8 cellular contexts compared by ENCODE assay signal in the genomic region with DNA sequence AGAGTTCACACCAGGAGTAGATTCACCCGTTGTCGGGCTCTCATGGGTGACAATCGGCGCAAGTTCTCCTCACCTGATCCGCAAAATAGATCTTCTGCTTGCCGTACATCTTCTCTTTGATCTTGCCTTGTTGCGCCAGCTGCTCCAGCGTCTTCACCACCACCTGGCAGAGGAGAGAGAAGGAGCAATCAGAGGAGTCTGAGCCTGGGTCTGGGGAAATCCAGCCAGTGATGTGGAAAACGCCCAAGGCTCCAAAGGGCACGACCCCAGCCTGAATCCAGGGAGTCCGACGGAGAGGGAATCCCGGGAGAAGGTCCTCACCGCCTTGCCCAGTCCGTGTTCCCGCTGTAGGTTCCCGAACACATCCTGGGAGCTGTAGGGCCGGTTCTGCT. TPM values are rescaled to one million over a fixed set of nuclear protein-coding genes. Genes with fewer than 3 reads are reported as not detected.
DNase-seq lines count a peak whose midpoint lies in the region; ATAC-seq and TF ChIP-seq lines count a peak whose summit lies in the region.

No MANE protein-coding gene starts in this region.

- H3K4me3 Mint-ChIP-seq in mesothelial cell of epicardium, result peak overlapping the region; percentile 98

- H3K4me1 Mint-ChIP-seq in mesothelial cell of epicardium, result peaks cover 26% of the 10 kb centered on the region

- peaks cover 13% of the 10 kb centered on the region for H3K36me3 Mint-ChIP-seq in mesothelial cell of epicardium

- H3K27me3 ChIP-seq in BE2C (no peaks in the 10 kb centered on the region), HL-60 (ENCODE audit: insufficient read depth, poor library complexity, severe bottlenecking) (no peaks in the 10 kb centered on the region), body of pancreas (no peaks in the 10 kb centered on the region)

- TF ChIP-seq CTCF in BE2C (IDR thresholded peaks at IDR 0.05; ENCODE audit: low read depth, low read length) (no peak), HL-60 (IDR thresholded peaks at IDR 0.05; ENCODE audit: insufficient read depth, low read length) (no peak), body of pancreas (IDR thresholded peaks at IDR 0.05) (no peak), mesothelial cell of epicardium (IDR thresholded peaks at IDR 0.05; ENCODE audit: unreplicated experiment) (no peak)

- 6 to 7% methylated on average over 5 to 18 of the region's 18 CpGs for WGBS in body of pancreas, 2 donors

- H3K27me3 Mint-ChIP-seq in mesothelial cell of epicardium (ENCODE audit: low read depth), result no peaks in the 10 kb centered on the region

- H3K4me3 ChIP-seq in BE2C (ENCODE audit: low read depth, low read length), result peak overlapping the region; percentile 99
- H3K4me3 ChIP-seq in HL-60 (replicated peaks; ENCODE audit: insufficient read depth, low read length), result peak overlapping the region; percentile 92
- H3K4me3 ChIP-seq in body of pancreas, result peak overlapping the region in 1 of 2 donors; percentile 43

- DNase-seq in BE2C (no peak), HL-60 (ENCODE audit: low read depth in 1 of 2, low spot score in 1 of 2) (no peak), body of pancreas (no peak), mesothelial cell of epicardium (ENCODE audit: low spot score in 2 of 2, unreplicated experiment in 2 of 2) (no peak), NCI-H128 (lab: John Stamatoyannopoulos, UW; ENCODE audit: unreplicated experiment) (no peak), SW480 (ENCODE audit: low spot score) (no peak)

- H3K36me3 ChIP-seq in BE2C (peaks cover 40% of the 10 kb centered on the region), body of pancreas (replicated peaks in 1 of 2; ENCODE audit: insufficient read depth in 1 of 2, low read depth in 2 of 2) (peaks cover 9 to 22% of the 10 kb centered on the region in 2 donors)

- ATAC-seq in body of pancreas, result no peak
- ATAC-seq in HG03521 (IDR thresholded peaks at IDR 0.05; ENCODE audit: unreplicated experiment), result no peak
- no peak for ATAC-seq in GM21390 (IDR thresholded peaks at IDR 0.05; ENCODE audit: unreplicated experiment)

- H3K27ac ChIP-seq in HL-60 (replicated peaks) (peak overlapping the region; percentile 94), body of pancreas (peak overlapping the region; percentile 45 to 92 (median 75))

- TF ChIP-seq POLR2A in body of pancreas (IDR thresholded peaks at IDR 0.05), result no peak

- H3K9me3 Mint-ChIP-seq in mesothelial cell of epicardium, result no peaks in the 10 kb centered on the region

- intact Hi-C loops in body of pancreas (cut with DNase I), result loop anchor here (5.0 kb wide), 1 partner anchor 105 kb away; a partner anchor contains a TSS

- H3K4me1 ChIP-seq in BE2C (no peaks in the 10 kb centered on the region; the same call in none of the 2 replicates), body of pancreas (peaks cover 24% of the 10 kb centered on the region)

- H3K9me3 ChIP-seq in BE2C (no peaks in the 10 kb centered on the region), body of pancreas (no peaks in the 10 kb centered on the region)

- H3K27ac Mint-ChIP-seq in mesothelial cell of epicardium, result peak overlapping the region; percentile 99

RNA-seq across cellular contexts. Expression of a gene that starts 0.4 kb away (rescaled TPM):
- 29.8 TPM for polyA plus RNA-seq in BE2C (2012; ENCODE audit: insufficient read depth, insufficient read length, low read depth)
- total RNA-seq in body of pancreas (1 to 10 TPM in 1 of 2 donors, not detected in 1; 2.1 TPM), mesothelial cell of epicardium (8.3 to 9.8 TPM (median 9.7 TPM) in 3 replicates)

RNA-seq across cellular contexts. Expression of a gene that starts 10.2 kb away (rescaled TPM):
- 138 TPM for polyA plus RNA-seq in BE2C (2012; ENCODE audit: insufficient read depth, insufficient read length, low read depth)
- total RNA-seq in body of pancreas (10 to 100 TPM; 24.9 to 28.7 TPM), mesothelial cell of epicardium (26.1 to 27.8 TPM (median 27.0 TPM) in 3 replicates)

RNA-seq across cellular contexts. Expression of a gene that starts 15.2 kb away (rescaled TPM):
- 109 TPM for polyA plus RNA-seq in BE2C (2012; ENCODE audit: insufficient read depth, insufficient read length, low read depth)
- 10 to 100 TPM; 24.1 to 60.6 TPM for total RNA-seq in body of pancreas
- 60.7 to 62.0 TPM (median 61.4 TPM) in 3 replicates for total RNA-seq in mesothelial cell of epicardium

RNA-seq across cellular contexts. Expression of a gene that starts 24.4 kb away (rescaled TPM):
- 30.7 TPM for polyA plus RNA-seq in BE2C (2012; ENCODE audit: insufficient read depth, insufficient read length, low read depth)
- total RNA-seq in body of pancreas (1 to 10 TPM in 1 of 2 donors, under 1 TPM in 1; 0.78 to 9.2 TPM), mesothelial cell of epicardium (1.6 to 3.0 TPM (median 2.2 TPM) in 3 replicates)

RNA-seq across cellular contexts. Expression of a gene that starts 32.0 kb away (rescaled TPM):
- polyA plus RNA-seq in BE2C (2012; ENCODE audit: insufficient read depth, insufficient read length, low read depth), result 26.3 TPM
- total RNA-seq in body of pancreas (10 to 100 TPM; 36.9 to 42.0 TPM), mesothelial cell of epicardium (77.7 to 79.1 TPM (median 77.8 TPM) in 3 replicates)
